ENCODE assay signal across 14 cellular contexts in the genomic region with DNA sequence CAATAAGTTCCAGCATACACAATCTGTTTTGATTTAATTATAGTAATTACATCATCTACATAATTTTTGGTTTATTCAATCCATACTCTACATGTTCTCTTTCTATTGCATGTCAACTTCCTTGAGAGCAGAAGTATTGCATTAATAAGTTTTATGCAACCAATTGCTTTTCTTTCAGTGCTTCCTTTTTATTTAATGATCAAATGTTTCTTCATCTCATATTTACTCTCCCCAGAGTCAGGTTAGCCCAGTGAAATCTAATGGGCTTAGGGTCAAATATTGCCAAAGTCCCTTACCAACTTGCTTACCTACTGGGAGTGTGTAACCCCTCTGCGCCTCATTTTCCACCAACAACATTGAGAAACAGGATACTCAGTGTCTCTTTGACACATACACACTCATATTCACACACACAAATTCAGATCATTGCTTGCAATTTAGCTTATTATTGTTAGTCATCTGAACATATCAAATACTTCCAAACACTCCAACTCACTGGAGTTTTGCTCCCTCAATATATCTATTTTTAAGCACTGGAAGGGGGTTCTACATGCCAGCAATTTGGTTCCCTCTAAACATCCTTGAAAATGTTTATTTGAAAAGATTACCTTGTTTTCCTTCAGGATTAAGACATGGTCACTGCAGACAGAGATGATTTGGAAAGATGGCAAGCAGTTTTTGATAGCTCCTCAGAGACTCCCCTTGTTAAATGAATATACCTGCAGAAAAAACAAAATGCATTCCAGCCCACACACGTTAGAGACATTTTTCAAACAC.
DNase-seq lines count a peak whose midpoint lies in the region; ATAC-seq and TF ChIP-seq lines count a peak whose summit lies in the region.
"Had no signal": no experiment of that assay in that cellular context is flagged by ENCODE, and none has a peak within 500 bp of the region (broad histone marks: within the 10 kb centered on the region; RNA-seq: fewer than 3 reads in every experiment).

No MANE protein-coding gene starts in this region.

- peak overlapping the region; percentile 61 for H3K27ac Mint-ChIP-seq in type B pancreatic cell
- H3K27ac Mint-ChIP-seq: T-helper 2 cell treated with Interferon-gamma antibody and Interleukin-4, amounts not matched to agents 5 μg/mL and 100 μg/mL, for 36 hours had no signal

- H3K36me3 Mint-ChIP-seq in type B pancreatic cell, result no peaks in the 10 kb centered on the region
- H3K36me3 Mint-ChIP-seq: brain had no signal

- H3K27me3 ChIP-seq in adipocyte (replicated peaks; ENCODE audit: control insufficient read depth, insufficient read depth, low read length), result no peaks in the 10 kb centered on the region
- no peaks in the 10 kb centered on the region for H3K27me3 ChIP-seq in liver (ENCODE audit: control insufficient read depth in 4 of 4, insufficient read depth in 4 of 4, low read length in 3 of 4)
- H3K27me3 ChIP-seq: right atrium auricular region had no signal

- WGBS in liver, result 22% methylated on average over 2 of the region's 2 CpGs

- H3K36me3 ChIP-seq in adipocyte (ENCODE audit: control insufficient read depth, insufficient read depth, low read length, severe bottlenecking) (no peaks in the 10 kb centered on the region), liver (ENCODE audit: control insufficient read depth in 4 of 4, insufficient read depth in 3 of 4, low read depth in 1 of 4, low read length in 3 of 4) (no peaks in the 10 kb centered on the region)
- H3K36me3 ChIP-seq: right atrium auricular region had no signal

- peaks cover 12% of the 10 kb centered on the region for H3K4me1 Mint-ChIP-seq in type B pancreatic cell (ENCODE audit: unreplicated experiment)

- peak; percentile 46 for DNase-seq in HCEC 1CT
- peak; percentile 79 for DNase-seq in adipocyte (ENCODE audit: low read depth)
- no peak for DNase-seq in type B pancreatic cell (ENCODE audit: extremely low spot score, unreplicated experiment)
- DNase-seq in NCI-H2029 treated with DMSO at 0.1 percent for 48 hours (lab: John Stamatoyannopoulos, UW), result no peak
- DNase-seq in occipital lobe (lab: John Stamatoyannopoulos, UW), result no peak
- DNase-seq: activated CD4-positive, alpha-beta T cell treated with anti-CD3 and anti-CD28 coated beads, Interleukin-2, amount 50 U/mL, for 4 hours; NCI-H1092 treated with DMSO at 0.1 percent for 48 hours; NCI-H2227 treated with DMSO at 0.1 percent for 48 hours; stimulated activated naive CD4-positive, alpha-beta T cell treated with Interleukin-2 at 50 U/mL for 16 hours had no signal

- H3K4me3 ChIP-seq in adipocyte (ENCODE audit: low read length) (peak overlapping the region; percentile 55), liver (ENCODE audit: low read depth in 1 of 3, low read length in 3 of 3) (peak overlapping the region in 1 of 3 donors; percentile 2)
- H3K4me3 ChIP-seq: right atrium auricular region had no signal

- peak overlapping the region; percentile 0 for H3K4me3 Mint-ChIP-seq in type B pancreatic cell
- H3K4me3 Mint-ChIP-seq: brain; T-helper 2 cell treated with Interferon-gamma antibody and Interleukin-4, amounts not matched to agents 5 μg/mL and 100 μg/mL, for 36 hours had no signal

- no peaks in the 10 kb centered on the region for H3K9me3 Mint-ChIP-seq in type B pancreatic cell
- H3K9me3 Mint-ChIP-seq: brain; T-helper 2 cell treated with Interferon-gamma antibody and Interleukin-4, amounts not matched to agents 5 μg/mL and 100 μg/mL, for 36 hours had no signal

- TF ChIP-seq CTCF in liver (IDR thresholded peaks at IDR 0.05; ENCODE audit: low read depth, low read length, missing input control) (no peak), type B pancreatic cell (conservative IDR thresholded peaks at IDR 0.05) (no peak)

- TF ChIP-seq RAD21 in liver (IDR thresholded peaks at IDR 0.05), result peak; percentile 26 to 56

- H3K9me3 ChIP-seq in adipocyte (ENCODE audit: control insufficient read depth, low read length) (no peaks in the 10 kb centered on the region), liver (ENCODE audit: control insufficient read depth in 4 of 4, low read length in 3 of 4) (no peaks in the 10 kb centered on the region)
- H3K9me3 ChIP-seq: right atrium auricular region had no signal

- H3K4me1 ChIP-seq in adipocyte (ENCODE audit: control insufficient read depth, insufficient read depth, low read length), result peaks cover 35% of the 10 kb centered on the region
- H3K4me1 ChIP-seq in liver (ENCODE audit: control insufficient read depth in 4 of 4, insufficient read depth in 4 of 4, low read length in 3 of 4), result peaks cover 3 to 17% (median 14%) of the 10 kb centered on the region in 4 donors

- peak overlapping the region; percentile 69 to 82 for H3K27ac ChIP-seq in liver (ENCODE audit: low read depth in 1 of 2, low read length in 2 of 2)
- H3K27ac ChIP-seq: right atrium auricular region had no signal

- H3K9ac ChIP-seq in adipocyte (ENCODE audit: low read length), result peak overlapping the region; percentile 71
- H3K9ac ChIP-seq in liver (ENCODE audit: low read depth in 1 of 2, low read length in 2 of 2), result no peak overlapping the region

- no peak for ATAC-seq in GM18867 (IDR thresholded peaks at IDR 0.05; ENCODE audit: unreplicated experiment)

- no peaks in the 10 kb centered on the region for H3K27me3 Mint-ChIP-seq in type B pancreatic cell
- H3K27me3 Mint-ChIP-seq: brain had no signal

TF ChIP-seq in liver, 16 proteins besides CTCF, POLR2A, EP300 and RAD21:
- TF ChIP-seq YY1 (IDR thresholded peaks at IDR 0.05) (peak; percentile 32), FOXA1 (IDR thresholded peaks at IDR 0.05) (peak; percentile 89), HNF4A (conservative IDR thresholded peaks at IDR 0.05) (peak; percentile 74 to 81), SP1 (IDR thresholded peaks at IDR 0.05) (peak; percentile 84), FOXA2 (IDR thresholded peaks at IDR 0.05) (peak; percentile 87), GABPA (IDR thresholded peaks at IDR 0.05 in 1 of 2, conservative IDR thresholded peaks at IDR 0.05 in 1 of 2) (peak in 1 of 2 donors; percentile 9), NR2F2 (IDR thresholded peaks at IDR 0.05) (peak; percentile 56), EGR1 (IDR thresholded peaks at IDR 0.05; ENCODE audit: low read depth in 2 of 2) (peak in 1 of 2 donors; percentile 57), RXRA (IDR thresholded peaks at IDR 0.05) (peak; percentile 81 to 86), HNF4G (IDR thresholded peaks at IDR 0.05) (peak; percentile 46), JUND (IDR thresholded peaks at IDR 0.05) (peak; percentile 73 to 81), TAF1 (conservative IDR thresholded peaks at IDR 0.05) (no peak)
- TF ChIP-seq, protein P1, sequence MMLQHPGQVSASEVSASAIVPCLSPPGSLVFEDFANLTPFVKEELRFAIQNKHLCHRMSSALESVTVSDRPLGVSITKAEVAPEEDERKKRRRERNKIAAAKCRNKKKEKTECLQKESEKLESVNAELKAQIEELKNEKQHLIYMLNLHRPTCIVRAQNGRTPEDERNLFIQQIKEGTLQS (IDR thresholded peaks at IDR 0.05), result peak; percentile 60
- TF ChIP-seq, protein P2, sequence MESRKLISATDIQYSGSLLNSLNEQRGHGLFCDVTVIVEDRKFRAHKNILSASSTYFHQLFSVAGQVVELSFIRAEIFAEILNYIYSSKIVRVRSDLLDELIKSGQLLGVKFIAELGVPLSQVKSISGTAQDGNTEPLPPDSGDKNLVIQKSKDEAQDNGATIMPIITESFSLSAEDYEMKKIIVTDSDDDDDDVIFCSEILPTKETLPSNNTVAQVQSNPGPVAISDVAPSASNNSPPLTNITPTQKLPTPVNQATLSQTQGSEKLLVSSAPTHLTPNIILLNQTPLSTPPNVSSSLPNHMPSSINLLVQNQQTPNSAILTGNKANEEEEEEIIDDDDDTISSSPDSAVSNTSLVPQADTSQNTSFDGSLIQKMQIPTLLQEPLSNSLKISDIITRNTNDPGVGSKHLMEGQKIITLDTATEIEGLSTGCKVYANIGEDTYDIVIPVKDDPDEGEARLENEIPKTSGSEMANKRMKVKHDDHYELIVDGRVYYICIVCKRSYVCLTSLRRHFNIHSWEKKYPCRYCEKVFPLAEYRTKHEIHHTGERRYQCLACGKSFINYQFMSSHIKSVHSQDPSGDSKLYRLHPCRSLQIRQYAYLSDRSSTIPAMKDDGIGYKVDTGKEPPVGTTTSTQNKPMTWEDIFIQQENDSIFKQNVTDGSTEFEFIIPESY (IDR thresholded peaks at IDR 0.05), result peak; percentile 71
- TF ChIP-seq, protein P3, sequence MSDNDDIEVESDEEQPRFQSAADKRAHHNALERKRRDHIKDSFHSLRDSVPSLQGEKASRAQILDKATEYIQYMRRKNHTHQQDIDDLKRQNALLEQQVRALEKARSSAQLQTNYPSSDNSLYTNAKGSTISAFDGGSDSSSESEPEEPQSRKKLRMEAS (IDR thresholded peaks at IDR 0.05), result peak; percentile 65
- TF ChIP-seq, protein P4, sequence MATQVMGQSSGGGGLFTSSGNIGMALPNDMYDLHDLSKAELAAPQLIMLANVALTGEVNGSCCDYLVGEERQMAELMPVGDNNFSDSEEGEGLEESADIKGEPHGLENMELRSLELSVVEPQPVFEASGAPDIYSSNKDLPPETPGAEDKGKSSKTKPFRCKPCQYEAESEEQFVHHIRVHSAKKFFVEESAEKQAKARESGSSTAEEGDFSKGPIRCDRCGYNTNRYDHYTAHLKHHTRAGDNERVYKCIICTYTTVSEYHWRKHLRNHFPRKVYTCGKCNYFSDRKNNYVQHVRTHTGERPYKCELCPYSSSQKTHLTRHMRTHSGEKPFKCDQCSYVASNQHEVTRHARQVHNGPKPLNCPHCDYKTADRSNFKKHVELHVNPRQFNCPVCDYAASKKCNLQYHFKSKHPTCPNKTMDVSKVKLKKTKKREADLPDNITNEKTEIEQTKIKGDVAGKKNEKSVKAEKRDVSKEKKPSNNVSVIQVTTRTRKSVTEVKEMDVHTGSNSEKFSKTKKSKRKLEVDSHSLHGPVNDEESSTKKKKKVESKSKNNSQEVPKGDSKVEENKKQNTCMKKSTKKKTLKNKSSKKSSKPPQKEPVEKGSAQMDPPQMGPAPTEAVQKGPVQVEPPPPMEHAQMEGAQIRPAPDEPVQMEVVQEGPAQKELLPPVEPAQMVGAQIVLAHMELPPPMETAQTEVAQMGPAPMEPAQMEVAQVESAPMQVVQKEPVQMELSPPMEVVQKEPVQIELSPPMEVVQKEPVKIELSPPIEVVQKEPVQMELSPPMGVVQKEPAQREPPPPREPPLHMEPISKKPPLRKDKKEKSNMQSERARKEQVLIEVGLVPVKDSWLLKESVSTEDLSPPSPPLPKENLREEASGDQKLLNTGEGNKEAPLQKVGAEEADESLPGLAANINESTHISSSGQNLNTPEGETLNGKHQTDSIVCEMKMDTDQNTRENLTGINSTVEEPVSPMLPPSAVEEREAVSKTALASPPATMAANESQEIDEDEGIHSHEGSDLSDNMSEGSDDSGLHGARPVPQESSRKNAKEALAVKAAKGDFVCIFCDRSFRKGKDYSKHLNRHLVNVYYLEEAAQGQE (IDR thresholded peaks at IDR 0.05), result peak; percentile 14

Comparison
In these comparisons a context has a peak if more than half of its experiments do, and no peak if none do; other contexts are left out.
1. DNase-seq: peak in HCEC 1CT (single experiment) and adipocyte (single experiment); none in type B pancreatic cell (single experiment), NCI-H2029 treated with DMSO at 0.1 percent for 48 hours (single experiment) and occipital lobe (single experiment).